Comparison of ENCODE assay signal across 10 cellular contexts in the genomic region with DNA sequence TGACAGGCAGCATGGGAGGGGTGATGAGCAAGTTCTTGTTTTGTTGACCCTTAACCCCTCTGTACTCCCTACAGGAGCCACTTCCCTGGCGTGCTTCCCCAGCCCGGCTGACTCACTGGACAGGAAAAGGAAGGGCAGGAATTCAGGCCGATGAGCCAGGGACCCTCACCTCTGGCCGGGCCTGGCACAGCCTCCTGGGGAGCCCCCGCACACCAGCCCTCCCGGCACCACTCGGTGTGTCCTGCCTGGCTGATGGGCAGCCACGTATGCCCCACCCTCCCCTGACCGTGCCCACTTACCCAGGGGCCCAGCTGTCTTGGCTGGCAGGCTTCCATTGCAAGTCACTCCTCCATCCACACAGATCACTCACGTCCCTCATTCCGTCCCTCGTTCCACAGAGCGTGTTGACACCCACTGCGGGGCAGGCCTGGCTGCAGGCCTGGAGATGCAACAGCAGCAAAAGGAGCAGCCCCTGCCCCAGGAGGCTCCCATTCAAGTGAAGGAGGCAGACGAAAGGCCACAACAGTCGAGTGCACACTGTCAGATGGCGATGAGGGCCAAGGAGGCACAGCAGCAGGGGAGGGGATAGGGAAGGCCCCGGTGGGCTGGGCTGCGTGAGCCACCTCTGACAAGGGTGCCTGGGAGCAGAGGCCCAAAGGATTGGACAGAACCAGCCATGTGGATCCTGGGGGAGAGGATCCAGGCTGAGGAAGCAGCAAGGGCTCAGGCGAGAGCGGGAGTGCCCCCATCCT. TPM values are rescaled to one million over a fixed set of nuclear protein-coding genes. Genes with fewer than 3 reads are reported as not detected.
A peak's percentile ranks its signal among the peaks of the same experiment; 100 is the strongest.
DNase-seq lines count a peak whose midpoint lies in the region; ATAC-seq and TF ChIP-seq lines count a peak whose summit lies in the region.
"Had no signal": no experiment of that assay in that cellular context is flagged by ENCODE, and none has a peak within 500 bp of the region (broad histone marks: within the 10 kb centered on the region; RNA-seq: fewer than 3 reads in every experiment).

No MANE protein-coding gene starts in this region.

- in situ Hi-C loops in G401 (cut with HindIII; ENCODE audit: low sequenced_read_pairs) = no loop called here

- DNase-seq in A172 (ENCODE audit: low spot score) (peak; percentile 61), myocyte (ENCODE audit: low read depth) (peak; percentile 95), G401 (ENCODE audit: low spot score) (no peak)
- DNase-seq in activated CD4-positive, alpha-beta T cell treated with anti-CD3 and anti-CD28 coated beads, Interleukin-2, amount 50 U/mL, for 1 hour = no peak
- DNase-seq: activated naive CD4-positive, alpha-beta T cell treated with anti-CD3 and anti-CD28 coated beads, Interleukin-2, amount 10 ng/mL, durations not matched to agents 7 days and 5 days; AML-193 had no signal

- ATAC-seq in esophagus mucosa (peak; percentile 3), GM21619 (IDR thresholded peaks at IDR 0.05; ENCODE audit: unreplicated experiment) (no peak), HG03025 (IDR thresholded peaks at IDR 0.05; ENCODE audit: low FRiP score, unreplicated experiment) (no peak)

TF ChIP-seq in PFSK-1, 5 proteins besides CTCF, POLR2A, EP300 and RAD21:
- TF ChIP-seq FOXP2 (optimal IDR thresholded peaks at IDR 0.05; ENCODE audit: borderline replicate concordance, extremely low read depth, extremely low read length, insufficient read depth) (peak; percentile 83), SIN3A (IDR thresholded peaks at IDR 0.05; ENCODE audit: borderline replicate concordance, insufficient read depth, low read length) (no peak)

RNA-seq across cellular contexts. Expression of a gene that starts 19.7 kb away (rescaled TPM):
- total RNA-seq in A172 (2014; rRNA removed; shearing (Covaris generic)) = 107 and 128 TPM in 2 replicates
- 16.1 TPM for polyA plus RNA-seq in PFSK-1 (2012; ENCODE audit: insufficient read length, low read depth)
- 597 TPM for total RNA-seq in esophagus mucosa
- total RNA-seq in myocyte = 16.4 and 22.7 TPM in 2 replicates
- 35.3 TPM for polyA plus RNA-seq in myocyte (2012)
- total RNA-seq in G401 (2014; rRNA removed; shearing (Covaris generic)) = 34.3 and 46.6 TPM in 2 replicates

RNA-seq across cellular contexts. Expression of a gene that starts 56.0 kb away (rescaled TPM):
- total RNA-seq in A172 (2014; rRNA removed; shearing (Covaris generic)) = 0.31 and 0.36 TPM in 2 replicates
- 0.46 TPM for polyA plus RNA-seq in PFSK-1 (2012; ENCODE audit: insufficient read length, low read depth)
- total RNA-seq in esophagus mucosa (53.7 TPM), myocyte (0.16 TPM in 2 replicates)
- 0.30 TPM for polyA plus RNA-seq in myocyte (2012)
- total RNA-seq in G401 (2014; rRNA removed; shearing (Covaris generic)) = 0.06 and 0.34 TPM in 2 replicates

Comparison
In these comparisons a context has a peak if more than half of its experiments do, and no peak if none do; other contexts are left out.
1. DNase-seq: peak in A172 (single experiment) and myocyte (single experiment); none in G401 (single experiment) and activated CD4-positive, alpha-beta T cell treated with anti-CD3 and anti-CD28 coated beads, Interleukin-2, amount 50 U/mL, for 1 hour (single experiment).
2. RNA of a gene that starts 56.0 kb away (total RNA-seq): 53.7 TPM in esophagus mucosa (single experiment); 0.31 to 0.36 TPM in A172, 0.06 to 0.34 TPM in G401 and 0.16 TPM in myocyte; every median in the first group is over 10 times any median in the second.